Comparison of ENCODE assay signal across 31 cellular contexts in the genomic region with DNA sequence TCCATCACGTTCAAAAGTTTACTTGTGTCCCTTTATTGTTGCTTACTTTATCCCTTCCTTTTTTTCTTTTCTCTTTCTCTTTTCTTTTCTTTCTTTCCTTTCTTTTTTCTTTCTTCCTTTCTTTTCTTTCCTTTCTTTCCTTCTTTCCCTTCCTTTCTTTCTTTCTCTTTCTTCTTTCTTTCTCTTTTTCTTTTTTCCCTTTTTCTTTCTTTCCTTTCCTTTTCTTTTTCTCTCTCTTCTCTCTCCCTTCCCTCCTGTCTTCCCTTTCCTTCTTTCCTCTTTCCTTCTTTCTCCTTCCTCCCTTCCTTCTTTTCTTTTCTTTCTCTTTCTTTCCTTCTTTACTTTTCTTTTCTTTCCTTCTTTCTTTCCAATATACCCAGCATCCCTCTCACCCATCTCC.
"Had no signal": no experiment of that assay in that cellular context is flagged by ENCODE, and none has a peak within 500 bp of the region (broad histone marks: within the 10 kb centered on the region; RNA-seq: fewer than 3 reads in every experiment).

No MANE protein-coding gene starts in this region.

- H3K27me3 Mint-ChIP-seq: activated CD4-positive, alpha-beta memory T cell treated with anti-CD3 and anti-CD28 coated beads for 36 hours; activated CD4-positive, alpha-beta T cell treated with anti-CD3 and anti-CD28 coated beads for 36 hours; activated CD4-positive, alpha-beta T cell treated with anti-CD3 and anti-CD28 coated beads, Interleukin-2, amount 10 ng/mL, durations not matched to agents 24 days and 14 days; activated T-helper 17 cell treated with anti-CD3 and anti-CD28 coated beads, Interleukin-2, amount 50 U/mL, for 72 hours; dendritic cell treated with granulocyte-macrophage colony-stimulating factor and Interleukin-4, amounts not matched to agents 40 ng/mL and 50 ng/mL, for 4 days; T-helper 17 cell had no signal

- H3K9me3 ChIP-seq: adrenal gland, body of pancreas, heart left ventricle had no signal

- H3K4me3 ChIP-seq: adrenal gland, body of pancreas, coronary artery, dorsolateral prefrontal cortex, heart left ventricle had no signal

- H3K9me3 Mint-ChIP-seq: activated CD4-positive, alpha-beta T cell treated with anti-CD3 and anti-CD28 coated beads, Interleukin-2, amount 10 ng/mL, durations not matched to agents 24 days and 14 days; activated naive CD4-positive, alpha-beta T cell treated with anti-CD3 and anti-CD28 coated beads for 36 hours; activated T-helper 17 cell treated with anti-CD3 and anti-CD28 coated beads, Interleukin-2, amount 50 U/mL, for 72 hours; dendritic cell treated with granulocyte-macrophage colony-stimulating factor and Interleukin-4, amounts not matched to agents 40 ng/mL and 50 ng/mL, for 4 days; endodermal cell; T-helper 2 cell treated with Interferon-gamma antibody and Interleukin-4, amounts not matched to agents 5 μg/mL and 100 μg/mL, for 36 hours had no signal

- H3K4me1 Mint-ChIP-seq: activated CD4-positive, alpha-beta T cell treated with anti-CD3 and anti-CD28 coated beads for 36 hours; activated CD4-positive, alpha-beta T cell treated with anti-CD3 and anti-CD28 coated beads, Interleukin-2, amount 10 ng/mL, durations not matched to agents 24 days and 14 days; activated T-helper 17 cell treated with anti-CD3 and anti-CD28 coated beads, Interleukin-2, amount 50 U/mL, for 72 hours; T-helper 17 cell had no signal

- H3K4me1 ChIP-seq: adrenal gland, heart left ventricle had no signal

- H3K4me3 Mint-ChIP-seq: activated CD4-positive, alpha-beta memory T cell treated with anti-CD3 and anti-CD28 coated beads for 36 hours; activated CD4-positive, alpha-beta T cell treated with anti-CD3 and anti-CD28 coated beads for 36 hours; activated CD4-positive, alpha-beta T cell treated with anti-CD3 and anti-CD28 coated beads, Interleukin-2, amount 10 ng/mL, durations not matched to agents 24 days and 14 days; activated naive CD4-positive, alpha-beta T cell treated with anti-CD3 and anti-CD28 coated beads for 36 hours; activated T-cell treated with anti-CD3 and anti-CD28 coated beads, Interleukin-2, amount 50 U/mL, for 4 hours; activated T-helper 17 cell treated with anti-CD3 and anti-CD28 coated beads, Interleukin-2, amount 50 U/mL, for 72 hours; dendritic cell treated with granulocyte-macrophage colony-stimulating factor and Interleukin-4, amounts not matched to agents 40 ng/mL and 50 ng/mL, for 4 days; endodermal cell; T-helper 17 cell; T-helper 2 cell treated with Interferon-gamma antibody and Interleukin-4, amounts not matched to agents 5 μg/mL and 100 μg/mL, for 36 hours had no signal

- H3K27me3 ChIP-seq: adrenal gland, body of pancreas, dorsolateral prefrontal cortex, heart left ventricle had no signal

- H3K27ac Mint-ChIP-seq: activated CD4-positive, alpha-beta memory T cell treated with anti-CD3 and anti-CD28 coated beads for 36 hours; activated CD4-positive, alpha-beta T cell treated with anti-CD3 and anti-CD28 coated beads for 36 hours; activated CD4-positive, alpha-beta T cell treated with anti-CD3 and anti-CD28 coated beads, Interleukin-2, amount 10 ng/mL, durations not matched to agents 24 days and 14 days; activated naive CD4-positive, alpha-beta T cell treated with anti-CD3 and anti-CD28 coated beads for 36 hours; activated naive CD4-positive, alpha-beta T cell treated with anti-CD3 and anti-CD28 coated beads, Interleukin-2, amount 50 U/mL, for 72 hours; activated T-helper 17 cell treated with anti-CD3 and anti-CD28 coated beads, Interleukin-2, amount 50 U/mL, for 72 hours; dendritic cell treated with granulocyte-macrophage colony-stimulating factor and Interleukin-4, amounts not matched to agents 40 ng/mL and 50 ng/mL, for 4 days; endodermal cell; T-helper 17 cell; T-helper 2 cell treated with Interferon-gamma antibody and Interleukin-4, amounts not matched to agents 5 μg/mL and 100 μg/mL, for 36 hours had no signal

- H3K27ac ChIP-seq: adrenal gland, body of pancreas, coronary artery, dorsolateral prefrontal cortex, heart left ventricle, WERI-Rb-1 had no signal

- ATAC-seq: activated CD4-positive, alpha-beta T cell treated with anti-CD3 and anti-CD28 coated beads for 36 hours; activated naive CD4-positive, alpha-beta T cell treated with anti-CD3 and anti-CD28 coated beads, Interleukin-2, amount 50 U/mL, for 72 hours; activated T-cell treated with anti-CD3 and anti-CD28 coated beads, Interleukin-2, amount 50 U/mL, for 4 hours; activated T-helper 17 cell treated with anti-CD3 and anti-CD28 coated beads, Interleukin-2, amount 50 U/mL, for 72 hours; body of pancreas; esophagus mucosa; heart left ventricle; T-helper 17 cell had no signal

- H3K36me3 ChIP-seq: adrenal gland, heart left ventricle, WERI-Rb-1 had no signal

- DNase-seq: activated CD4-positive, alpha-beta memory T cell treated with anti-CD3 and anti-CD28 coated beads for 36 hours; activated CD4-positive, alpha-beta T cell treated with anti-CD3 and anti-CD28 coated beads for 36 hours; activated CD4-positive, alpha-beta T cell treated with anti-CD3 and anti-CD28 coated beads, Interleukin-2, amount 10 ng/mL, durations not matched to agents 24 days and 14 days; activated CD4-positive, CD25-positive, alpha-beta regulatory T cell; activated CD4-positive, CD25-positive, alpha-beta regulatory T cell treated with anti-CD3 and anti-CD28 coated beads, Interleukin-2, amount 50 U/mL, for 72 hours; activated CD8-positive, alpha-beta memory T cell treated with anti-CD3 and anti-CD28 coated beads for 24 hours; activated effector memory CD4-positive, alpha-beta T cell treated with Interleukin-2 at 50 U/mL for 16 hours; activated gamma-delta T cell treated with Interleukin-2 at 50 U/mL for 16 hours; activated naive CD4-positive, alpha-beta T cell treated with anti-CD3 and anti-CD28 coated beads for 36 hours; activated T-cell treated with anti-CD3 and anti-CD28 coated beads, Interleukin-2, amount 50 U/mL, for 4 hours; adrenal gland; amygdala; aorta; body of pancreas; central memory CD4-positive, alpha-beta T cell; dorsolateral prefrontal cortex; effector memory CD4-positive, alpha-beta T cell; endodermal cell; foreskin fibroblast; heart left ventricle; hypothalamus; T-helper 1 cell; T-helper 17 cell; T1000; WERI-Rb-1 had no signal
